In genomic region chr6:70857387-70858077, GRCh38 we compare ENCODE assay signal across 13 cellular contexts.
A peak's percentile ranks its signal among the peaks of the same experiment; 100 is the strongest.
DNase-seq lines count a peak whose midpoint lies in the region; ATAC-seq, FAIRE-seq and TF ChIP-seq lines count a peak whose summit lies in the region.
"Had no signal": no experiment of that assay in that cellular context is flagged by ENCODE, and none has a peak within 500 bp of the region (broad histone marks: within the 10 kb centered on the region; RNA-seq: fewer than 3 reads in every experiment).

No MANE protein-coding gene starts in this region.

- H3K4me2 ChIP-seq in DOHH2 (ENCODE audit: low read length): peak overlapping the region; percentile 21
- H3K4me2 ChIP-seq: neural progenitor cell had no signal

- no peak for TF ChIP-seq EP300 in esophagus muscularis mucosa (IDR thresholded peaks at IDR 0.05)

- peaks cover 19% of the 10 kb centered on the region for H3K4me1 ChIP-seq in DOHH2 (ENCODE audit: control insufficient read depth, low read length)
- H3K4me1 ChIP-seq in esophagus muscularis mucosa: no peaks in the 10 kb centered on the region
- H3K4me1 ChIP-seq: SJSA1 had no signal

- WGBS in esophagus muscularis mucosa: 93% methylated on average over 5 of the region's 5 CpGs

- no peaks in the 10 kb centered on the region for H3K79me2 ChIP-seq in DOHH2 (ENCODE audit: control insufficient read depth, low read length)

- no peak for TF ChIP-seq POLR2A in esophagus muscularis mucosa (IDR thresholded peaks at IDR 0.05; ENCODE audit: low read depth)

- H3K9me3 ChIP-seq in DOHH2 (ENCODE audit: control insufficient read depth, insufficient read depth, low read length) (no peaks in the 10 kb centered on the region), esophagus muscularis mucosa (no peaks in the 10 kb centered on the region)
- H3K9me3 ChIP-seq: SJSA1 had no signal

- no peak overlapping the region; the same call in 1 of the 2 replicates for H3K4me3 ChIP-seq in DOHH2 (ENCODE audit: low read length)
- no peak overlapping the region for H3K4me3 ChIP-seq in esophagus muscularis mucosa
- H3K4me3 ChIP-seq: neural progenitor cell, SJSA1 had no signal

- no peaks in the 10 kb centered on the region for H4K20me1 ChIP-seq in DOHH2 (ENCODE audit: control insufficient read depth, insufficient read depth, low read depth, low read length)

- H3F3A ChIP-seq in DOHH2 (ENCODE audit: control insufficient read depth, insufficient read depth): no peaks in the 10 kb centered on the region

- H3K27ac ChIP-seq in DOHH2 (ENCODE audit: low read depth, low read length) (no peak overlapping the region), esophagus muscularis mucosa (replicated peaks in 1 of 4) (no peak overlapping the region)
- H3K27ac ChIP-seq: neural progenitor cell, SJSA1 had no signal

- intact Hi-C loops in esophagus muscularis mucosa (cut with DNase I): no loop called here

- H3K9me2 ChIP-seq in DOHH2 (replicated peaks; ENCODE audit: control insufficient read depth, low read length): no peaks in the 10 kb centered on the region

- ATAC-seq in HG02642 (IDR thresholded peaks at IDR 0.05; ENCODE audit: poor library complexity, unreplicated experiment): peak; percentile 100
- ATAC-seq in HG03442 (IDR thresholded peaks at IDR 0.05; ENCODE audit: unreplicated experiment): peak; percentile 100

- TF ChIP-seq CTCF in DOHH2 (IDR thresholded peaks at IDR 0.05; ENCODE audit: low read depth, low read length, poor library complexity, severe bottlenecking) (no peak), esophagus muscularis mucosa (IDR thresholded peaks at IDR 0.05) (no peak)

- no peaks in the 10 kb centered on the region for H3K27me3 ChIP-seq in DOHH2 (ENCODE audit: control insufficient read depth, low read length)
- no peaks in the 10 kb centered on the region for H3K27me3 ChIP-seq in esophagus muscularis mucosa
- H3K27me3 ChIP-seq: neural progenitor cell, SJSA1 had no signal

- FAIRE-seq in GM19239 (lab: Jason Lieb, UNC) (peak; percentile 96), urothelium cell line (lab: Jason Lieb, UNC) (no peak)
- FAIRE-seq: endothelial cell of umbilical vein had no signal

- H3K36me3 ChIP-seq in DOHH2 (ENCODE audit: control insufficient read depth, low read length) (peaks cover 17% of the 10 kb centered on the region), esophagus muscularis mucosa (peaks cover 8 to 55% (median 26%) of the 10 kb centered on the region in 4 donors)
- H3K36me3 ChIP-seq: neural progenitor cell, SJSA1 had no signal

- peak; percentile 24 for DNase-seq in GM19239 (ENCODE audit: insufficient read length, low spot score)
- no peak for DNase-seq in NCI-H2171 treated with DMSO at 0.1 percent for 48 hours (lab: John Stamatoyannopoulos, UW)
- DNase-seq in esophagus muscularis mucosa (ENCODE audit: extremely low spot score): no peak
- DNase-seq in urothelium cell line (ENCODE audit: low spot score): no peak
- DNase-seq in HPDE6-E6E7 (ENCODE audit: extremely low spot score): no peak
- DNase-seq: activated CD4-positive, alpha-beta memory T cell treated with anti-CD3 and anti-CD28 coated beads for 36 hours; NCI-H2081 treated with DMSO at 0.1 percent for 48 hours had no signal
